ENCODE assay signal across 22 cellular contexts in genomic region chr6:135693971-135694370, GRCh38.
"Had no signal": no experiment of that assay in that cellular context is flagged by ENCODE, and none has a peak within 500 bp of the region (broad histone marks: within the 10 kb centered on the region; RNA-seq: fewer than 3 reads in every experiment).

No MANE protein-coding gene starts in this region.

- DNase-seq: dermis blood vessel endothelial cell; effector memory CD4-positive, alpha-beta T cell; erythroblast; esophagus squamous epithelium; head of caudate nucleus; left ventricle myocardium superior; lower lobe of right lung; naive thymus-derived CD4-positive, alpha-beta T cell; psoas muscle; right cardiac atrium; sigmoid colon; spleen; stimulated activated CD4-positive, alpha-beta T cell treated with anti-CD3 and anti-CD28 coated beads, Interleukin-4, amount 100 ng/mL, for 4 hours; stimulated activated naive CD8-positive, alpha-beta T cell treated with anti-CD3 and anti-CD28 coated beads, Interleukin-15, Interleukin-2, amounts not matched to agents 100 U/mL and 50 U/mL, for 24 hours; substantia nigra; upper lobe of left lung had no signal

- H3K9ac ChIP-seq: neural progenitor cell had no signal

- H3K4me3 ChIP-seq: coronary artery, esophagus squamous epithelium, lower lobe of right lung, neural progenitor cell, psoas muscle, sigmoid colon, skin epidermis, spleen, thoracic aorta, tibial nerve, upper lobe of left lung had no signal

- H3K4me1 ChIP-seq: esophagus squamous epithelium, lower lobe of right lung, neural progenitor cell, psoas muscle, sigmoid colon, spleen, tibial nerve, upper lobe of left lung had no signal

- H3K4me2 ChIP-seq: neural progenitor cell had no signal

- H3K36me3 ChIP-seq: esophagus squamous epithelium, lower lobe of right lung, neural progenitor cell, sigmoid colon, spleen, thoracic aorta, tibial nerve, upper lobe of left lung had no signal

- H3K27ac ChIP-seq: coronary artery, esophagus squamous epithelium, lower lobe of right lung, neural progenitor cell, psoas muscle, sigmoid colon, skin epidermis, spleen, thoracic aorta, tibial nerve, upper lobe of left lung had no signal

- ATAC-seq: left ventricle myocardium superior; lower lobe of right lung; naive thymus-derived CD4-positive, alpha-beta T cell; psoas muscle; right cardiac atrium; stimulated activated memory B cell treated with anti-CD40 and anti-IgM and Interleukin-4, amounts not matched to agents 10 μg/mL and 1 μg/mL and 100 μg/mL, for 72 hours; stimulated activated naive CD8-positive, alpha-beta T cell treated with anti-CD3 and anti-CD28 coated beads, Interleukin-15, Interleukin-2, amounts not matched to agents 100 U/mL and 50 U/mL, for 24 hours had no signal

- H3K27me3 ChIP-seq: esophagus squamous epithelium, neural progenitor cell, sigmoid colon, spleen, tibial nerve, upper lobe of left lung had no signal
